ENCODE assay signal across 23 cellular contexts in the genomic region with DNA sequence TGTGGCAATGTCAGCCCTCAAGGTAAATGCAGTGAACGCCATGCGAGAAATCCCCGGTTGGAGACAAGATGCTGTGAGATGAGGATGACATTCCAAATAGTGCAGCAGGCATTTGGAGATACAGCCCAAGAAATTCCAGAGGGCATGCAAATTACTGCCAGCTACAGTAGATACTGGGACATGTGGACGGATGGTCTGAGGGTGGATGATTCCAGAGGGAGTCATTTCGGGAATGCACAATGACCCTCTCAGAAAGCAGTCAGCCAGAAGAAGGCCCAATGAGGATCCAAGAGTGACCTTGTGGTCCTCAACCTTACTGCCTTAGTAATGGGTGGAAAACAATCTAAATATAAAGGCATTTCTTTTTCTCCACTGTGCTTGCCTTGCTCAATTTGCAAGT.
"Had no signal": no experiment of that assay in that cellular context is flagged by ENCODE, and none has a peak within 500 bp of the region (broad histone marks: within the 10 kb centered on the region; RNA-seq: fewer than 3 reads in every experiment).

No MANE protein-coding gene starts in this region.

- H3K27me3 ChIP-seq: colonic mucosa, esophagus squamous epithelium, heart right ventricle, left lung had no signal

- H3K27ac ChIP-seq: colonic mucosa, epithelial cell of prostate, esophagus squamous epithelium, heart right ventricle, left lung, lower lobe of right lung had no signal

- FAIRE-seq: endometrium, islet of Langerhans, keratinocyte had no signal

- H3K4me1 ChIP-seq: colonic mucosa, esophagus squamous epithelium, left lung, lower lobe of right lung had no signal

- H3K9me3 ChIP-seq: colonic mucosa, esophagus squamous epithelium, heart right ventricle, left lung, lower lobe of right lung, mucosa of descending colon had no signal

- H3K4me3 ChIP-seq: colonic mucosa, esophagus squamous epithelium, heart right ventricle, left lung, lower lobe of right lung, mucosa of descending colon had no signal

- ATAC-seq: effector memory CD8-positive, alpha-beta T cell; esophagus mucosa; heart right ventricle; left cardiac atrium; left lung; left ventricle myocardium superior; lower lobe of right lung; mucosa of descending colon had no signal

- DNase-seq: colonic mucosa; cortex of kidney; effector CD8-positive, alpha-beta T cell; effector memory CD8-positive, alpha-beta T cell; endodermal cell; erythroblast; esophagus squamous epithelium; foreskin fibroblast; foreskin melanocyte; glutamatergic neuron; heart right ventricle; hippocampal formation; left cardiac atrium; left lung; left ventricle myocardium superior; lower lobe of right lung; mesenchymal stem cell; mucosa of descending colon had no signal

- H3K36me3 ChIP-seq: colonic mucosa, esophagus squamous epithelium, heart right ventricle, left lung, lower lobe of right lung had no signal
